In the genomic region with DNA sequence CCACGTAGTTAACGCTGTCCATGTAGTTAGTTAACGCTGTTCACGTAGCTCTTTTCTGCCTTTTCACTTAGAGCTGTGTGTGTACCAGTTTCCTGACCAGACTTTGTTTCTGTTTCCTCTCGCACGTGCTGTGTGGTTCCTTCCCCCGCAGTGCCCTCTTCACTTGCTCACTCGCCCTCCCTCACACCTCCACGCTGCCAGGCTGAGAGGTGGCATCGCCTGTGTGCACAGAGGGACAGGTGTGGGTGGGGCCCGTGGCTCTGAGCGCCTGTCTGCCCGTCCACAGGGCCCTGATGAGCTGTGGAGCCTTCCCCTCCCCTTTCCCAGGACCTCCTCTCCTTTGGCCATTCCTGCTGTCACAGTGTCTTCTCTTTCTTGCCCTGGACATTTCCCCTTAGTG, we compare ENCODE assay signal across 14 cellular contexts.
"Had no signal": no experiment of that assay in that cellular context is flagged by ENCODE, and none has a peak within 500 bp of the region (broad histone marks: within the 10 kb centered on the region; RNA-seq: fewer than 3 reads in every experiment).

No MANE protein-coding gene starts in this region.

- H3K27me3 Mint-ChIP-seq: activated CD4-positive, alpha-beta memory T cell treated with anti-CD3 and anti-CD28 coated beads for 36 hours; activated naive CD8-positive, alpha-beta T cell treated with anti-CD3 and anti-CD28 coated beads, Interleukin-2, amount 10 ng/mL, durations not matched to agents 7 days and 5 days had no signal

- ATAC-seq: heart right ventricle, left lobe of liver, right cardiac atrium had no signal

- H3K9me3 ChIP-seq: ascending aorta, heart right ventricle, SJCRH30 had no signal

- DNase-seq: activated CD4-positive, alpha-beta memory T cell treated with anti-CD3 and anti-CD28 coated beads for 36 hours; activated CD4-positive, CD25-positive, alpha-beta regulatory T cell treated with anti-CD3 and anti-CD28 coated beads, Interleukin-2, amount 50 U/mL, for 72 hours; activated naive CD8-positive, alpha-beta T cell treated with anti-CD3 and anti-CD28 coated beads, Interleukin-2, amount 10 ng/mL, durations not matched to agents 7 days and 5 days; foreskin melanocyte; heart right ventricle; islet precursor cell; right cardiac atrium; SJCRH30; substantia nigra; trophoblast cell had no signal

- H3K4me1 ChIP-seq: ascending aorta, SJCRH30 had no signal

- H3K9me3 Mint-ChIP-seq: activated CD4-positive, alpha-beta memory T cell treated with anti-CD3 and anti-CD28 coated beads for 36 hours; activated naive CD8-positive, alpha-beta T cell treated with anti-CD3 and anti-CD28 coated beads, Interleukin-2, amount 10 ng/mL, durations not matched to agents 7 days and 5 days; activated T-helper 2 cell treated with anti-CD3 and anti-CD28 coated beads, Interferon-gamma antibody, Interleukin-2, Interleukin-4, amounts not matched to agents 10 μg/mL and 5 μg/mL and 100 μg/mL, durations not matched to agents 14 hours and 24 hours and 36 hours had no signal

- H3K4me3 Mint-ChIP-seq: activated CD4-positive, alpha-beta memory T cell treated with anti-CD3 and anti-CD28 coated beads for 36 hours; activated naive CD8-positive, alpha-beta T cell treated with anti-CD3 and anti-CD28 coated beads, Interleukin-2, amount 10 ng/mL, durations not matched to agents 7 days and 5 days had no signal

- H3K4me2 ChIP-seq: smooth muscle cell had no signal

- H3K36me3 ChIP-seq: SJCRH30 had no signal

- H3K4me3 ChIP-seq: ascending aorta, heart right ventricle, SJCRH30, smooth muscle cell had no signal

- H3K27ac Mint-ChIP-seq: activated CD4-positive, alpha-beta memory T cell treated with anti-CD3 and anti-CD28 coated beads for 36 hours; activated naive CD8-positive, alpha-beta T cell treated with anti-CD3 and anti-CD28 coated beads, Interleukin-2, amount 10 ng/mL, durations not matched to agents 7 days and 5 days had no signal

- H3K27ac ChIP-seq: ascending aorta, heart right ventricle, SJCRH30 had no signal

- H3K27me3 ChIP-seq: ascending aorta, heart right ventricle, SJCRH30 had no signal
